ENCODE assay signal across 8 cellular contexts in the genomic region with DNA sequence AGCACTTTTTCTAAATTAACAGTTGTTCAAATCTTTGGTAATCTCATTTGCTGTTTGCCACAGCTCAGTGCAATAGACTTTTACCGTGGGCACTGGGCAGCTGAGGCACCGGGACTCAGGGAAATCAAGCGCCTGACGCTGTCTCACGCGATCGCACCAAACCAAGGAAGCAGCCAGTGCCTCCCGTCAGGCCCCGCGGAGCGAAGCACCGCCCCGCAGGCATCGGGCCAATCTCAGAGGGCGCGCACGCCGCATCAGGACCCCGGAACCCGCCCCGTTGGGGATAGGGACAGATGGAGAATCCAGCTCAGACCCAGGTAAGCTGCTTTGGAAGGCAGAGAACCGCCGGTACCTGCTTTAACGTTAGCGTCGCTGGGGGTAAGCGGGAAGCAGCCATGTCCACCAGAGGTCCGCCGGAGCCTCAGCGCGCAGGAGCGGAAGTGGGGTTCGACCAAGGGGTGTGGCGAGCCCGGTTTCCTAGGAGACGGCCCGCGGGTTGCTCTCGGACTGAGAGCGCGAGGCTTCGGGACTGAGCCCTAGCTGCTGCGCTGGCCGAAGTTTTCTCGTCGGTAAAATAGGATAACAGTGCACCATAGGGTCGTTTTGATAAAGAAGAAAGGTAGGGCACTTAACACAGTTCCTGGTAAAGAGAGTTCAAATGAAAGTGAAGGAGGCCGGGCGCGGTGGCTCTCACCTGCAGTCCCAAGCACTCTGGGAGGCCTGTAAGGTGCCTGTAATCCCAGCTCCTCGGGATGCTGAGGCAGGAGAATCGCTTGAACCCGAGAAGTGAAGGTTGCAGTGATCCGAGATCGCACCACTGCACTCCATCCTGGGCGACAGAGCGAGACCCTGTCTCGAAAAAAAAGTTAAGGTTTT. TPM values are rescaled to one million over a fixed set of nuclear protein-coding genes. Genes with fewer than 3 reads are reported as not detected.
A peak's percentile ranks its signal among the peaks of the same experiment; 100 is the strongest.
DNase-seq lines count a peak whose midpoint lies in the region; ATAC-seq and TF ChIP-seq lines count a peak whose summit lies in the region.

A gene with protein sequence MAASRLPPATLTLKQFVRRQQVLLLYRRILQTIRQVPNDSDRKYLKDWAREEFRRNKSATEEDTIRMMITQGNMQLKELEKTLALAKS (minus strand): TSS at position 428 of the 876 bp plus-strand sequence. CDS start 31 bp downstream, at position 397.

- WGBS in trophoblast cell (ENCODE audit: extremely low coverage, insufficient coverage, insufficient read length), result no CpG with 5 or more reads among the region's 58 CpGs
- 0 to 4% methylated on average over 1 to 55 of the region's 58 CpGs for WGBS in transverse colon (ENCODE audit: low coverage in 1 of 2), 2 donors

- peak within 1 kb of the TSS; percentile 40 for H2AFZ ChIP-seq in trophoblast cell (ENCODE audit: insufficient read depth, low read length, poor library complexity)

- peak within 1 kb of the TSS; percentile 73 for H3K27ac ChIP-seq in trophoblast cell (ENCODE audit: low read depth, low read length)
- peak within 1 kb of the TSS; percentile 88 to 95 (median 91) for H3K27ac ChIP-seq in transverse colon

- H4K12ac ChIP-seq in trophoblast cell (ENCODE audit: low read depth, low read length), result peak within 1 kb of the TSS; percentile 13

- no peak for TF ChIP-seq EP300 in transverse colon (IDR thresholded peaks at IDR 0.05; ENCODE audit: low read depth)

- peak within 1 kb of the TSS; percentile 94 for H3K9ac ChIP-seq in adipocyte (ENCODE audit: low read length)
- H3K9ac ChIP-seq in trophoblast cell (ENCODE audit: low read length), result peak within 1 kb of the TSS; percentile 95

- peak; percentile 96 for TF ChIP-seq POLR2A in transverse colon (IDR thresholded peaks at IDR 0.05)

- H3K23ac ChIP-seq in trophoblast cell (ENCODE audit: low read length), result no peak within 1 kb of the TSS

- peaks cover 7% of the 10 kb centered on the region for H3K79me1 ChIP-seq in trophoblast cell (ENCODE audit: low read length)

- no peak within 1 kb of the TSS for H2BK120ac ChIP-seq in trophoblast cell (ENCODE audit: insufficient read depth, low read length, poor library complexity)

- intact Hi-C loops in cardiac septum (cut with DNase I) (no loop called here), transverse colon (cut with DNase I; ENCODE audit: low total_unique reads) (no loop called here)

- H3K4me1 ChIP-seq in adipocyte (ENCODE audit: control insufficient read depth, insufficient read depth, low read length) (peaks cover 23% of the 10 kb centered on the region), trophoblast cell (ENCODE audit: control insufficient read depth in 1 of 2, insufficient read depth in 2 of 2, low read length in 2 of 2) (no peaks in the 10 kb centered on the region), transverse colon (peaks cover 7 to 33% (median 22%) of the 10 kb centered on the region in 4 donors)

- peak; percentile 99 for ATAC-seq in HG02798 (IDR thresholded peaks at IDR 0.05; ENCODE audit: poor library complexity, unreplicated experiment)

- peak within 1 kb of the TSS; percentile 17 for H3K4ac ChIP-seq in trophoblast cell (ENCODE audit: low read depth, low read length)

- H3K27me3 ChIP-seq in adipocyte (replicated peaks; ENCODE audit: control insufficient read depth, insufficient read depth, low read length) (no peaks in the 10 kb centered on the region), trophoblast cell (ENCODE audit: insufficient read depth, low read length) (no peaks in the 10 kb centered on the region), transverse colon (no peaks in the 10 kb centered on the region)

- H3K79me2 ChIP-seq in trophoblast cell (ENCODE audit: control insufficient read depth, insufficient read depth, low read length, poor library complexity), result no peaks in the 10 kb centered on the region

- H4K8ac ChIP-seq in trophoblast cell (ENCODE audit: low read depth, low read length), result peak within 1 kb of the TSS; percentile 63

- H3K18ac ChIP-seq in trophoblast cell (ENCODE audit: low read length), result peak within 1 kb of the TSS; percentile 6

- peak within 1 kb of the TSS; percentile 86 for H3K4me3 ChIP-seq in GM12875 (ENCODE audit: low read depth, low read length)
- peak within 1 kb of the TSS; percentile 96 for H3K4me3 ChIP-seq in adipocyte (ENCODE audit: low read length)
- peak within 1 kb of the TSS; percentile 91 for H3K4me3 ChIP-seq in trophoblast cell (ENCODE audit: low read depth, low read length)
- H3K4me3 ChIP-seq in transverse colon, result peak within 1 kb of the TSS; percentile 44 to 84 (median 62)

- peak within 1 kb of the TSS; percentile 26 for H3K14ac ChIP-seq in trophoblast cell (ENCODE audit: low read length)

- H4K91ac ChIP-seq in trophoblast cell (ENCODE audit: low read depth, low read length), result peak within 1 kb of the TSS; percentile 37

- TF ChIP-seq CTCF in GM12875 (IDR thresholded peaks at IDR 0.05; ENCODE audit: borderline replicate concordance, insufficient read depth, low read depth, low read length) (no peak), transverse colon (IDR thresholded peaks at IDR 0.05) (peak in 2 of 5 experiments; percentile 19 to 41)

- no peak within 1 kb of the TSS for H2AK5ac ChIP-seq in trophoblast cell (ENCODE audit: low read length)

- H3K4me2 ChIP-seq in trophoblast cell (ENCODE audit: low read length), result peak within 1 kb of the TSS; percentile 62

- peaks cover 18% of the 10 kb centered on the region for H3K36me3 ChIP-seq in adipocyte (ENCODE audit: control insufficient read depth, insufficient read depth, low read length, severe bottlenecking)
- H3K36me3 ChIP-seq in trophoblast cell (ENCODE audit: control insufficient read depth in 1 of 2, insufficient read depth in 2 of 2, low read length in 2 of 2), result peaks cover 2 to 5% of the 10 kb centered on the region in 2 experiments
- H3K36me3 ChIP-seq in transverse colon, result peaks cover 0 to 11% (median 0%) of the 10 kb centered on the region in 4 donors

- H2BK12ac ChIP-seq in trophoblast cell (ENCODE audit: low read length), result no peak within 1 kb of the TSS

- peak within 1 kb of the TSS; percentile 28 for H2BK5ac ChIP-seq in trophoblast cell (ENCODE audit: low read depth, low read length, poor library complexity)

- DNase-seq in NCI-H1436 (lab: John Stamatoyannopoulos, UW) (peak; percentile 87), T follicular helper cell (ENCODE audit: low read depth) (peak; percentile 83), adipocyte (ENCODE audit: low read depth) (peak; percentile 98), cardiac septum (ENCODE audit: low spot score) (peak; percentile 99), trophoblast cell (peak; percentile 92 to 96), transverse colon (peak; percentile 95)

- in situ Hi-C loops in transverse colon (cut with MboI; ENCODE audit: low pct_ligation_motif_present in 1 of 4, low pct_unique_long_range_greater_than_20kb in 1 of 4, low sequenced_read_pairs in 3 of 4), result no loop called here

- H3K9me3 ChIP-seq in adipocyte (ENCODE audit: control insufficient read depth, low read length) (no peaks in the 10 kb centered on the region), trophoblast cell (ENCODE audit: insufficient read depth, low read depth, low read length) (no peaks in the 10 kb centered on the region), transverse colon (no peaks in the 10 kb centered on the region)

RNA-seq across cellular contexts. Expression of the gene that starts here (rescaled TPM):
- total RNA-seq in cardiac septum, result 36.2 TPM
- 27.2 and 28.3 TPM in 2 replicates for polyA plus RNA-seq in trophoblast cell (2013)
- 10 to 100 TPM in 3 of 4 donors, 1 to 10 TPM in 1; 7.1 to 17.8 (median 16.4) TPM for total RNA-seq in transverse colon

Comparison
In these comparisons a context has a peak if more than half of its experiments do, and no peak if none do; other contexts are left out.
1. Peak in every context shown above with its lines: DNase-seq, ATAC-seq, H3K4me3 ChIP-seq and H3K27ac ChIP-seq.